Comparison of ENCODE assay signal across 21 cellular contexts in the genomic region with DNA sequence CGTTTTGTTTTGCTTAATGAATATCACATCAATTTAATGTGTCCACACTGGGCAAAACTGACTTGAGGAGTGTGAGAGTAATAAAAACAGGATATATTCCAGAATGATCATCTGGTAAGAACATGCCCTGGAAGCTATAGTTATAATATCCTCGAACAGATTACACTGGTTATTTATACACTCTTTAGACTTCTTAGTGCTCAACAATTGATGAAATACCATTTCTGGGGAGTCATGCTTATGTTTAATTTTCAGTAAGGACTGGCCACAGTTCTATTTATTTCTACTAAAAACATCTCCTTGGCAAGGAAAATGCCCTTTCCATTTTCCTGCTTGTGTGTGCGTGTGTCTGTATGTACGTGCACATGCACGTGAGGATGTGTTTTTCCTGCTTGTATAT.
"Had no signal": no experiment of that assay in that cellular context is flagged by ENCODE, and none has a peak within 500 bp of the region (broad histone marks: within the 10 kb centered on the region; RNA-seq: fewer than 3 reads in every experiment).

No MANE protein-coding gene starts in this region.

- H2AFZ ChIP-seq: hepatocyte had no signal

- H3K4me2 ChIP-seq: hepatocyte had no signal

- H3K4me1 ChIP-seq: colonic mucosa had no signal

- H3K9me3 Mint-ChIP-seq: endodermal cell, naive B cell, type B pancreatic cell had no signal

- H3K4me3 ChIP-seq: colonic mucosa, hepatocyte, lung, sigmoid colon, skin epidermis, stomach had no signal

- H3K27ac Mint-ChIP-seq: endodermal cell, nephron, type B pancreatic cell had no signal

- H3K9me3 ChIP-seq: colonic mucosa, neutrophil, sigmoid colon, stomach had no signal

- H3K27ac ChIP-seq: colonic mucosa, hepatocyte, neutrophil, sigmoid colon, skin epidermis, stomach had no signal

- H3K27me3 Mint-ChIP-seq: naive B cell, type B pancreatic cell had no signal

- DNase-seq: colonic mucosa; dermis blood vessel endothelial cell; effector CD4-positive, alpha-beta T cell; endodermal cell; foreskin melanocyte; left colon; left ventricle myocardium superior; mesendoderm; naive B cell; sigmoid colon; stimulated activated CD4-positive, alpha-beta T cell treated with anti-CD3 and anti-CD28 coated beads, Interleukin-2, amount 100 ng/mL, for 24 hours; stimulated activated CD4-positive, alpha-beta T cell treated with anti-CD3 and anti-CD28 coated beads, Interleukin-4, amount 100 ng/mL, for 4 hours; stimulated activated naive CD4-positive, alpha-beta T cell; stomach had no signal

- H3K4me1 Mint-ChIP-seq: nephron had no signal

- H3K27me3 ChIP-seq: colonic mucosa, hepatocyte, neutrophil, sigmoid colon, stomach had no signal

- H3K36me3 ChIP-seq: neutrophil had no signal

- H3K4me3 Mint-ChIP-seq: endodermal cell, naive B cell, nephron, type B pancreatic cell had no signal

- ATAC-seq: esophagus mucosa, left colon, left ventricle myocardium superior had no signal
